8 cellular contexts compared by ENCODE assay signal in the genomic region with DNA sequence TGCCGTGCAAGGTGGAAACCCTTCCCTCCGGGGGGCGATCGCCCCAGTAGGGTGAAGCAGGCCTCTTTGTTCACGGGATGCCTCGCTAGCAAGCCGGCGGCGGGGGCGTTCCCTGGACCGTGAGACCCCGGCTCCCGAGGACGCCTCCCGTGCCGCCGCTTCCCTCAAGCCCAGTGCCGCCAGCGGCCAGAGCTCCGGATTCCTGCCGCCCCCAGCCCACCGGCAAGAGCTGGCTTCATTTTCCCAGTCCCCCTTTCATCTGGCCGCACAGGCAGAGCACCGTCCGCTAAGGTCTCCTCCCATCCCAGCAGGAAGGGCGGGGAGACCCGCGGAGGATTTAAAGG. TPM values are rescaled to one million over a fixed set of nuclear protein-coding genes. Genes with fewer than 3 reads are reported as not detected.
DNase-seq lines count a peak whose midpoint lies in the region; ATAC-seq and TF ChIP-seq lines count a peak whose summit lies in the region.

No MANE protein-coding gene starts in this region.

- H3K36me3 Mint-ChIP-seq in glutamatergic neuron (ENCODE audit: unreplicated experiment) = peaks cover 10% of the 10 kb centered on the region

- intact Hi-C loops in gastrocnemius medialis (cut with DNase I; ENCODE audit: low total_unique reads) = loop anchor here (1.0 kb wide), 1 partner anchor 16 kb away; a partner anchor contains a TSS

- H3K36me3 ChIP-seq in BLaER1 (no peaks in the 10 kb centered on the region), gastrocnemius medialis (no peaks in the 10 kb centered on the region)

- no peaks in the 10 kb centered on the region for H3K9me3 ChIP-seq in BLaER1
- no peaks in the 10 kb centered on the region for H3K9me3 ChIP-seq in gastrocnemius medialis

- H3K4me3 ChIP-seq in BLaER1 (peak overlapping the region; percentile 79), NB4 (ENCODE audit: low read depth, low read length) (peak overlapping the region; percentile 55), gastrocnemius medialis (peak overlapping the region; percentile 70 to 100 (median 79))

- TF ChIP-seq CTCF in NB4 (IDR thresholded peaks at IDR 0.05; ENCODE audit: low read depth, low read length) = no peak
- peak; percentile 22 for TF ChIP-seq CTCF in glutamatergic neuron (IDR thresholded peaks at IDR 0.05; ENCODE audit: partially characterized antibody, unreplicated experiment)
- peak in 3 of 5 experiments; percentile 24 to 45 (median 31) for TF ChIP-seq CTCF in gastrocnemius medialis (IDR thresholded peaks at IDR 0.05 in 4 of 5, conservative IDR thresholded peaks at IDR 0.05 in 1 of 5)

- ATAC-seq in GM19438 (IDR thresholded peaks at IDR 0.05; ENCODE audit: low read depth, unreplicated experiment) (peak; percentile 35), gastrocnemius medialis (no peak), HG02588 (IDR thresholded peaks at IDR 0.05; ENCODE audit: unreplicated experiment) (no peak)

- H3K27ac ChIP-seq in BLaER1 = peak overlapping the region; percentile 96
- peak overlapping the region; percentile 79 to 95 (median 88) for H3K27ac ChIP-seq in gastrocnemius medialis

- DNase-seq in NB4 (ENCODE audit: low read depth) (peak; percentile 67), glutamatergic neuron (peak; percentile 71), gastrocnemius medialis (no peak), NCI-H446 treated with DMSO at 0.1 percent for 48 hours (lab: John Stamatoyannopoulos, UW) (no peak)
- peak; percentile 21 for DNase-seq in activated T-helper 9 cell treated with anti-CD3 and anti-CD28 coated beads, Interleukin-2, amount 50 U/mL, for 16 hours (ENCODE audit: low read depth)

- in situ Hi-C loops in gastrocnemius medialis (cut with MboI; ENCODE audit: low sequenced_read_pairs in 4 of 4) = no loop called here

- H3K4me1 ChIP-seq in BLaER1 (peaks cover 91% of the 10 kb centered on the region), gastrocnemius medialis (peaks cover 23 to 35% of the 10 kb centered on the region in 2 donors)

- H3K27me3 Mint-ChIP-seq in glutamatergic neuron (ENCODE audit: unreplicated experiment) = peaks cover 18% of the 10 kb centered on the region

- H3K9ac ChIP-seq in BLaER1 = peak overlapping the region; percentile 88

- H4K20me1 ChIP-seq in BLaER1 = no peaks in the 10 kb centered on the region

- H3K27me3 ChIP-seq in BLaER1 = no peaks in the 10 kb centered on the region
- no peaks in the 10 kb centered on the region for H3K27me3 ChIP-seq in gastrocnemius medialis

- no peak for TF ChIP-seq POLR2A in NB4 (IDR thresholded peaks at IDR 0.05; ENCODE audit: extremely low read depth, insufficient read length)
- no peak for TF ChIP-seq POLR2A in gastrocnemius medialis (IDR thresholded peaks at IDR 0.05)

- peaks cover 11% of the 10 kb centered on the region for H3K9me3 Mint-ChIP-seq in glutamatergic neuron (ENCODE audit: unreplicated experiment)

- H3K4me2 ChIP-seq in BLaER1 = peak overlapping the region; percentile 98

- peak overlapping the region; percentile 94 for H3K27ac Mint-ChIP-seq in glutamatergic neuron (ENCODE audit: unreplicated experiment)

- H3K4me3 Mint-ChIP-seq in glutamatergic neuron (ENCODE audit: unreplicated experiment) = peak overlapping the region; percentile 94

- peaks cover 31% of the 10 kb centered on the region for H3K4me1 Mint-ChIP-seq in glutamatergic neuron (ENCODE audit: low read depth, unreplicated experiment)

RNA-seq across cellular contexts. Expression of a gene that starts 16.3 kb away (rescaled TPM):
- 8.8 TPM for total RNA-seq in glutamatergic neuron (ENCODE audit: unreplicated experiment)
- 10 to 100 TPM; 18.7 to 39.8 (median 26.1) TPM for total RNA-seq in gastrocnemius medialis

Comparison
In these comparisons a context has a peak if more than half of its experiments do, and no peak if none do; other contexts are left out.
1. DNase-seq: peak in NB4 (single experiment), activated T-helper 9 cell treated with anti-CD3 and anti-CD28 coated beads, Interleukin-2, amount 50 U/mL, for 16 hours (single experiment) and glutamatergic neuron (single experiment); none in gastrocnemius medialis (0 of 2) and NCI-H446 treated with DMSO at 0.1 percent for 48 hours (single experiment).
2. Peak in every context shown above with its lines, with median percentiles within 50 percentile points of each other: H3K4me3 ChIP-seq.